ENCODE assay signal across 8 cellular contexts in the genomic region with DNA sequence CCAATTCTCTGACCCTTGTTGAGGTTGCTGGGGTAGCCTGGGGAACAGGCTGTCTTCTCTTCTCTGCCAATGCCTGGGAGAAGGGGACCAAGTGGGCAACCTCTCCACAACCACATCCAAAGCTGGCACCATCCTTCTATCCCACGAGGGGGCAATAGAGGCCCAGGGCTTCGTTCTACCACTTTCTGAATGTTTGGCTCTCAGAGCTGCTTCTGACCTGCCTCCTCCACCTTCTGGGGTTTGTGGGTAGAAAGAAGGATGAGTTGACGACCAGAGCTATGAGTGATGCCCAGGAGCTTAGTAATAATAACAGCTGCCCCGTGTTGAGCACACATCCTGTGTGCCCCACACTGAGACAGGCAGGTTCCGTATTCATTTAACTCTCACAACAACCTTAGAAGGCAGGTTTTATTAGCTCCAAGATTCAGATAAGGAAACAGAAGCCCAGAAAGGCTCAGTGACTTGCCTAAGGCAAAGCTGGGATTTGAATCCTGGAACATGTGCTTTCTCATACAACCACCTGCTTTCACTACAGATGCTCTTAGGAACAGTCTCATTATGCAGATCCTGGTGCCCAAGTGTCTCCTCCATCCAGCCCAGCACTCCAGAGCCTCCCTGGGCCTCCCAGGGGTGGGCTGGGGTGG. TPM values are rescaled to one million over a fixed set of nuclear protein-coding genes. Genes with fewer than 3 reads are reported as not detected.
DNase-seq lines count a peak whose midpoint lies in the region; ATAC-seq, FAIRE-seq and TF ChIP-seq lines count a peak whose summit lies in the region.

No MANE protein-coding gene starts in this region.

- H3K4me1 ChIP-seq in KMS-11 (ENCODE audit: low read depth, poor library complexity, severe bottlenecking): peaks cover 21% of the 10 kb centered on the region
- H3K4me1 ChIP-seq in ascending aorta: no peaks in the 10 kb centered on the region
- H3K4me1 ChIP-seq in kidney (ENCODE audit: control insufficient read depth in 1 of 2, insufficient read depth in 1 of 2, low read depth in 1 of 2, low read length in 2 of 2): no peaks in the 10 kb centered on the region
- no peaks in the 10 kb centered on the region for H3K4me1 ChIP-seq in vagina

- CTCF ChIA-PET in CD4-positive, alpha-beta T cell (lab: Charles Lee): interaction anchor here (0.6 to 6.3 kb wide), 25 partner anchors 8 to 1510 kb away, joined by 3 to 211 read pairs (median 7); a partner anchor contains a TSS

- peaks cover 7% of the 10 kb centered on the region for H3K4me1 Mint-ChIP-seq in CD4-positive, alpha-beta T cell (ENCODE audit: low read depth)

- peaks cover 4% of the 10 kb centered on the region for H3K36me3 Mint-ChIP-seq in CD4-positive, alpha-beta T cell (ENCODE audit: low read depth)

- H3K27me3 Mint-ChIP-seq in CD4-positive, alpha-beta T cell: no peaks in the 10 kb centered on the region

- intact Hi-C loops in CD4-positive, alpha-beta T cell (cut with DNase I, micrococcal nuclease): loop anchor here (1.0 to 10.0 kb wide), 9 partner anchors 11 to 690 kb away; a partner anchor contains a TSS
- intact Hi-C loops in ascending aorta (cut with DNase I): no loop called here
- intact Hi-C loops in kidney (cut with DNase I): no loop called here
- intact Hi-C loops in vagina (cut with DNase I): no loop called here

- no peaks in the 10 kb centered on the region for H4K20me1 ChIP-seq in KMS-11 (ENCODE audit: insufficient read depth)

- peak overlapping the region; percentile 35 for H3K27ac ChIP-seq in CD4-positive, alpha-beta T cell (ENCODE audit: low read depth, low read length)
- H3K27ac ChIP-seq in KMS-11 (peak overlapping the region; percentile 33), ascending aorta (no peak overlapping the region), kidney (ENCODE audit: low read depth in 2 of 2, low read length in 2 of 2) (no peak overlapping the region), vagina (no peak overlapping the region)

- no peaks in the 10 kb centered on the region for H3K36me3 ChIP-seq in KMS-11 (ENCODE audit: insufficient read depth)
- no peaks in the 10 kb centered on the region for H3K36me3 ChIP-seq in ascending aorta
- peaks cover 3 to 4% of the 10 kb centered on the region in 2 donors for H3K36me3 ChIP-seq in kidney (ENCODE audit: control insufficient read depth in 1 of 2, insufficient read depth in 2 of 2, low read length in 2 of 2)
- H3K36me3 ChIP-seq in vagina: no peaks in the 10 kb centered on the region

- H3K9me3 Mint-ChIP-seq in CD4-positive, alpha-beta T cell: no peaks in the 10 kb centered on the region

- FAIRE-seq in kidney (lab: Jason Lieb, UNC): no peak

- no peaks in the 10 kb centered on the region for H3K27me3 ChIP-seq in CD4-positive, alpha-beta T cell (ENCODE audit: control insufficient read depth, insufficient read depth, low read length)
- H3K27me3 ChIP-seq in KMS-11 (ENCODE audit: insufficient read depth, low read depth) (no peaks in the 10 kb centered on the region), ascending aorta (no peaks in the 10 kb centered on the region), vagina (no peaks in the 10 kb centered on the region)

- DNase-seq in CD4-positive, alpha-beta T cell: peak in 9 of 10 experiments; percentile 59 to 73 (median 65)
- DNase-seq in GM19240 (ENCODE audit: insufficient read length, low spot score): peak; percentile 86
- peak; percentile 84 for DNase-seq in SW480 (ENCODE audit: low spot score)
- peak in 1 of 2 donors; percentile 65 for DNase-seq in ascending aorta (ENCODE audit: low spot score in 2 of 2)
- DNase-seq in kidney: no peak
- DNase-seq in stimulated activated CD4-positive, alpha-beta T cell treated with anti-CD3 and anti-CD28 coated beads, TNF-alpha, amount 100 ng/mL, for 4 hours (ENCODE audit: low read depth in 3 of 3): peak in 2 of 3 experiments; percentile 53 to 62
- no peak for DNase-seq in vagina (ENCODE audit: extremely low spot score in 2 of 2)

- peak overlapping the region; percentile 2; the same call in 1 of the 2 replicates for H3K4me2 ChIP-seq in KMS-11

- H3K79me2 ChIP-seq in KMS-11 (ENCODE audit: insufficient read depth, low read depth): no peaks in the 10 kb centered on the region

- no peaks in the 10 kb centered on the region for H3K9me3 ChIP-seq in CD4-positive, alpha-beta T cell (ENCODE audit: control insufficient read depth, low read length)
- H3K9me3 ChIP-seq in ascending aorta: no peaks in the 10 kb centered on the region
- H3K9me3 ChIP-seq in kidney (ENCODE audit: control insufficient read depth in 1 of 2, low read length in 2 of 2): no peaks in the 10 kb centered on the region
- H3K9me3 ChIP-seq in vagina: no peaks in the 10 kb centered on the region

- H3K4me3 ChIP-seq in KMS-11 (IDR thresholded peaks at IDR 0.05; ENCODE audit: insufficient read depth, low read depth, low read length) (no peak overlapping the region), ascending aorta (no peak overlapping the region), kidney (ENCODE audit: low read length in 2 of 2) (no peak overlapping the region), vagina (no peak overlapping the region)

- TF ChIP-seq POLR2A in vagina (IDR thresholded peaks at IDR 0.05): no peak

- 0 out of 2 replicates have a peak overlapping the region, but pooled peaks have one; percentile 4 for H2AFZ ChIP-seq in KMS-11 (ENCODE audit: low read depth)

- POLR2A ChIA-PET in CD4-positive, alpha-beta T cell (lab: Charles Lee): interaction anchor here (0.8 to 22.3 kb wide), 9 partner anchors 9 to 687 kb away, joined by 3 to 1359 read pairs (median 32); a partner anchor contains a TSS

- H3K9ac ChIP-seq in KMS-11 (no peak overlapping the region; the same call in 1 of the 2 replicates), kidney (ENCODE audit: low read length in 2 of 2) (no peak overlapping the region)

- peak overlapping the region; percentile 62 for H3K27ac Mint-ChIP-seq in CD4-positive, alpha-beta T cell

- H3K4me3 Mint-ChIP-seq in CD4-positive, alpha-beta T cell: no peak overlapping the region

- ATAC-seq in CD4-positive, alpha-beta T cell (ENCODE audit: poor library complexity): peak; percentile 96

- peak; percentile 79 for TF ChIP-seq CTCF in CD4-positive, alpha-beta T cell (IDR thresholded peaks at IDR 0.05)
- TF ChIP-seq CTCF in KMS-11 (conservative IDR thresholded peaks at IDR 0.05; ENCODE audit: low read depth, low read length) (peak; percentile 79), ascending aorta (IDR thresholded peaks at IDR 0.05) (peak in 2 of 3 experiments; percentile 47 to 49), kidney (IDR thresholded peaks at IDR 0.05; ENCODE audit: borderline replicate concordance, extremely low read depth, insufficient read depth) (peak; percentile 65), vagina (IDR thresholded peaks at IDR 0.05) (peak in 1 of 3 experiments; percentile 31)

RNA-seq across cellular contexts. Expression of a gene that starts 11.1 kb away (rescaled TPM):
- 10 to 100 TPM; 17.8 to 19.5 TPM for total RNA-seq in CD4-positive, alpha-beta T cell
- total RNA-seq in ascending aorta (22.4 TPM), kidney (30.6 TPM), vagina (7.1 TPM)
- polyA plus RNA-seq in kidney (ENCODE audit: insufficient read depth, low read depth, low replicate concordance): 12.5 TPM

RNA-seq across cellular contexts. Expression of a gene that starts 34.5 kb away (rescaled TPM):
- total RNA-seq in CD4-positive, alpha-beta T cell: 10 to 100 TPM; 46.5 to 47.0 TPM
- 18.0 TPM for total RNA-seq in ascending aorta
- total RNA-seq in kidney: 60.5 TPM
- polyA plus RNA-seq in kidney (ENCODE audit: insufficient read depth, low read depth, low replicate concordance): 129 TPM
- 31.4 TPM for total RNA-seq in vagina

RNA-seq across cellular contexts. Expression of a gene that starts 36.8 kb away (rescaled TPM):
- under 1 TPM in 1 of 2 experiments, not detected in 1; 0.77 TPM for total RNA-seq in CD4-positive, alpha-beta T cell
- total RNA-seq in ascending aorta: 1.8 TPM
- total RNA-seq in kidney: 0.47 TPM
- polyA plus RNA-seq in kidney (ENCODE audit: insufficient read depth, low read depth, low replicate concordance): not detected
- not detected for total RNA-seq in vagina

Comparison
In these comparisons a context has a peak if more than half of its experiments do, and no peak if none do; other contexts are left out.
1. DNase-seq: peak in CD4-positive, alpha-beta T cell (9 of 10), GM19240 (single experiment), SW480 (single experiment) and stimulated activated CD4-positive, alpha-beta T cell treated with anti-CD3 and anti-CD28 coated beads, TNF-alpha, amount 100 ng/mL, for 4 hours (2 of 3); none in kidney (single experiment) and vagina (0 of 2).
2. H3K27ac ChIP-seq: peak in CD4-positive, alpha-beta T cell (single experiment) and KMS-11 (single experiment); none in ascending aorta (0 of 2), kidney (0 of 2) and vagina (single experiment).
3. intact Hi-C loops: an anchor here in CD4-positive, alpha-beta T cell (1.0 to 10.0 kb wide); none called in ascending aorta, kidney and vagina.